ENCODE assay signal across 9 cellular contexts in genomic region chr1:161175771-161176453, GRCh38. TPM values are rescaled to one million over a fixed set of nuclear protein-coding genes. Genes with fewer than 3 reads are reported as not detected.
DNase-seq lines count a peak whose midpoint lies in the region; ATAC-seq, FAIRE-seq and TF ChIP-seq lines count a peak whose summit lies in the region.
"Had no signal": no experiment of that assay in that cellular context is flagged by ENCODE, and none has a peak within 500 bp of the region (broad histone marks: within the 10 kb centered on the region; RNA-seq: fewer than 3 reads in every experiment).

No MANE protein-coding gene starts in this region.

- no peak for FAIRE-seq in A549 (lab: Jason Lieb, UNC)

- H3K9me3 Mint-ChIP-seq in HFFc6, result no peaks in the 10 kb centered on the region; the same call in 1 of the 2 replicates

- H3K27me3 Mint-ChIP-seq in HFFc6 (ENCODE audit: insufficient read depth), result peaks cover 3% of the 10 kb centered on the region

- H3K4me3 ChIP-seq in A549 (peak overlapping the region; percentile 63; the same call in 1 of the 3 replicates), brain microvascular endothelial cell (ENCODE audit: low read depth, low read length) (peak overlapping the region; percentile 96), muscle layer of duodenum (ENCODE audit: low read depth in 1 of 2, low read length in 2 of 2) (peak overlapping the region; percentile 72 to 95)

- peak overlapping the region; percentile 99 for H3K4me3 Mint-ChIP-seq in HFFc6

- H3K27ac Mint-ChIP-seq in HFFc6, result no peak overlapping the region

- H3K4me1 Mint-ChIP-seq in HFFc6 (ENCODE audit: low read depth), result peaks cover 47% of the 10 kb centered on the region

- POLR2A ChIA-PET in A549 (lab: Yijun Ruan, JAX), result interaction anchor here (1.7 to 2.2 kb wide), 2 partner anchors 10 to 43 kb away, joined by 4 to 25 read pairs; partner anchors contain the start of genes DEDD and PPOX

- DNase-seq in A549 (ENCODE audit: low read depth in 1 of 2, low spot score in 1 of 2), result no peak
- no peak for DNase-seq in HFFc6
- no peak for DNase-seq in brain microvascular endothelial cell
- no peak for DNase-seq in DMS114 treated with DMSO at 0.1 percent for 48 hours (lab: John Stamatoyannopoulos, UW; ENCODE audit: unreplicated experiment)
- DNase-seq in hepatic stellate cell (ENCODE audit: low spot score), result no peak
- no peak for DNase-seq in NCI-H2171 treated with DMSO at 0.1 percent for 48 hours (lab: John Stamatoyannopoulos, UW)

- no peak for TF ChIP-seq RAD21 in A549 (conservative IDR thresholded peaks at IDR 0.05 in 1 of 2, IDR thresholded peaks at IDR 0.05 in 1 of 2)

- WGBS in A549 (ENCODE audit: missing lambda C conversion rate), result 94% methylated on average over 7 of the region's 10 CpGs

- H3K4me1 ChIP-seq in A549 (peaks cover 11% of the 10 kb centered on the region; the same call in 2 of the 3 replicates), muscle layer of duodenum (ENCODE audit: control insufficient read depth in 1 of 2, insufficient read depth in 2 of 2, low read length in 2 of 2) (peaks cover 21 to 24% of the 10 kb centered on the region in 2 donors)

- peak overlapping the region; percentile 93 for H3K4me2 ChIP-seq in A549

- in situ Hi-C loops in brain microvascular endothelial cell (cut with HindIII; ENCODE audit: low pct_ligation_motif_present, low sequenced_read_pairs), result no loop called here

- H3K36me3 Mint-ChIP-seq in HFFc6 (ENCODE audit: low read depth), result peaks cover 29% of the 10 kb centered on the region

- no peaks in the 10 kb centered on the region for H3K27me3 ChIP-seq in brain microvascular endothelial cell (replicated peaks)
- no peaks in the 10 kb centered on the region for H3K27me3 ChIP-seq in muscle layer of duodenum (ENCODE audit: low read depth, low read length)
- H3K27me3 ChIP-seq: cardiac muscle cell had no signal

- no peak for TF ChIP-seq CTCF in A549 (IDR thresholded peaks at IDR 0.05)
- TF ChIP-seq CTCF in HFFc6 (IDR thresholded peaks at IDR 0.05), result no peak
- no peak for TF ChIP-seq CTCF in brain microvascular endothelial cell (IDR thresholded peaks at IDR 0.05; ENCODE audit: low read depth, low read length, missing control alignments)

- no peak for TF ChIP-seq EP300 in A549 (IDR thresholded peaks at IDR 0.05)

- TF ChIP-seq POLR2A in A549 (IDR thresholded peaks at IDR 0.05; ENCODE audit: low read length), result no peak

- H3K9me3 ChIP-seq in A549 (no peaks in the 10 kb centered on the region), muscle layer of duodenum (ENCODE audit: control insufficient read depth in 1 of 2, low read length in 2 of 2) (no peaks in the 10 kb centered on the region)

- CTCF ChIA-PET in A549 (lab: Yijun Ruan, JAX), result interaction anchor here (1.1 to 2.2 kb wide), 7 partner anchors 10 to 206 kb away, joined by 4 to 16 read pairs (median 4); partner anchors contain the start of gene PPOX

- ATAC-seq in A549 (no peak), GM18907 (IDR thresholded peaks at IDR 0.05; ENCODE audit: unreplicated experiment) (no peak)

- no peak overlapping the region for H3K27ac ChIP-seq in A549
- no peak overlapping the region for H3K27ac ChIP-seq in brain microvascular endothelial cell
- peak overlapping the region; percentile 96 for H3K27ac ChIP-seq in muscle layer of duodenum (ENCODE audit: low read length)

- peaks cover 36% of the 10 kb centered on the region for H3K36me3 ChIP-seq in brain microvascular endothelial cell (replicated peaks)
- peaks cover 41 to 46% of the 10 kb centered on the region in 2 donors for H3K36me3 ChIP-seq in muscle layer of duodenum (ENCODE audit: control insufficient read depth in 1 of 2, insufficient read depth in 2 of 2, low read length in 2 of 2)

TF ChIP-seq in A549, 52 proteins besides CTCF, POLR2A, EP300 and RAD21:
- TF ChIP-seq ZSCAN20 (CRISPR knock-in tag; IDR thresholded peaks at IDR 0.05) (no peak), HOXB13 (CRISPR knock-in tag; IDR thresholded peaks at IDR 0.05; ENCODE audit: low read depth) (no peak), E2F6 (IDR thresholded peaks at IDR 0.05; ENCODE audit: borderline replicate concordance, low read depth) (no peak), RNF2 (IDR thresholded peaks at IDR 0.05; ENCODE audit: borderline replicate concordance, low read depth) (no peak), ZFP36 (IDR thresholded peaks at IDR 0.05; ENCODE audit: borderline replicate concordance, partially characterized antibody) (no peak), HMGXB4 (CRISPR knock-in tag; IDR thresholded peaks at IDR 0.05; ENCODE audit: borderline replicate concordance) (no peak), KDM5A (IDR thresholded peaks at IDR 0.05) (no peak), GATA3 (IDR thresholded peaks at IDR 0.05; ENCODE audit: borderline replicate concordance) (no peak), HEYL (CRISPR knock-in tag; IDR thresholded peaks at IDR 0.05) (no peak)

RNA-seq across cellular contexts. Expression of gene B4GALT3, which starts 1.4 kb away (rescaled TPM):
- polyA plus RNA-seq in A549 (2011; rRNA removed) (25.3 and 31.4 TPM in 2 replicates), A549 (2017; fragmentation: RNase III; extraction: RNeasy Plus Mini Kit Qiagen cat#74134 plus additional on column Dnase treatment) (23.3 to 26.7 TPM (median 25.5 TPM) in 3 replicates)
- 35.0 and 40.9 TPM in 2 replicates for polyA plus RNA-seq in A549 (2012; cell fraction: cytosol; rRNA removed)
- polyA plus RNA-seq in A549 (2012; cell fraction: nucleus; rRNA removed), result 51.5 and 54.2 TPM in 2 replicates
- polyA minus RNA-seq in A549 (2011; rRNA and poly(A)+ RNA removed), result 19.1 and 20.1 TPM in 2 replicates
- total RNA-seq in HFFc6 (2021; fragmentation: NEBNext Ultra II Directional; extraction: Animal tissue kit (Norgen Biotek cat#: 25700)), result 10 to 100 TPM; 31.0 to 38.2 (median 35.4) TPM

RNA-seq across cellular contexts. Expression of gene PPOX, which starts 9.7 kb away (rescaled TPM):
- 13.8 and 16.4 TPM in 2 replicates for polyA plus RNA-seq in A549 (2011; rRNA removed)
- polyA plus RNA-seq in A549 (2012; cell fraction: cytosol; rRNA removed), result 14.2 and 17.6 TPM in 2 replicates
- 50.6 and 54.8 TPM in 2 replicates for polyA plus RNA-seq in A549 (2012; cell fraction: nucleus; rRNA removed)
- 13.5 to 16.1 TPM (median 14.1 TPM) in 3 replicates for polyA plus RNA-seq in A549 (2017; fragmentation: RNase III; extraction: RNeasy Plus Mini Kit Qiagen cat#74134 plus additional on column Dnase treatment)
- 14.8 and 18.4 TPM in 2 replicates for polyA minus RNA-seq in A549 (2011; rRNA and poly(A)+ RNA removed)
- total RNA-seq in HFFc6 (2021; fragmentation: NEBNext Ultra II Directional; extraction: Animal tissue kit (Norgen Biotek cat#: 25700)), result 10 to 100 TPM; 11.8 to 15.2 (median 13.5) TPM

RNA-seq across cellular contexts. Expression of gene USP21, which starts 16.6 kb away (rescaled TPM):
- polyA plus RNA-seq in A549 (2011; rRNA removed), result 22.6 and 26.3 TPM in 2 replicates
- 30.2 and 37.9 TPM in 2 replicates for polyA plus RNA-seq in A549 (2012; cell fraction: cytosol; rRNA removed)
- 85.4 and 101 TPM in 2 replicates for polyA plus RNA-seq in A549 (2012; cell fraction: nucleus; rRNA removed)
- polyA plus RNA-seq in A549 (2017; fragmentation: RNase III; extraction: RNeasy Plus Mini Kit Qiagen cat#74134 plus additional on column Dnase treatment), result 21.8 to 23.8 TPM (median 23.6 TPM) in 3 replicates
- polyA minus RNA-seq in A549 (2011; rRNA and poly(A)+ RNA removed), result 22.4 and 26.0 TPM in 2 replicates
- 10 to 100 TPM; 16.6 to 18.9 (median 17.2) TPM for total RNA-seq in HFFc6 (2021; fragmentation: NEBNext Ultra II Directional; extraction: Animal tissue kit (Norgen Biotek cat#: 25700))

RNA-seq across cellular contexts. Expression of gene UFC1, which starts 22.1 kb away (rescaled TPM):
- 110 and 115 TPM in 2 replicates for polyA plus RNA-seq in A549 (2011; rRNA removed)
- polyA plus RNA-seq in A549 (2012; cell fraction: cytosol; rRNA removed), result 70.5 and 81.9 TPM in 2 replicates
- 26.5 and 34.9 TPM in 2 replicates for polyA plus RNA-seq in A549 (2012; cell fraction: nucleus; rRNA removed)
- polyA plus RNA-seq in A549 (2017; fragmentation: RNase III; extraction: RNeasy Plus Mini Kit Qiagen cat#74134 plus additional on column Dnase treatment), result 149 to 153 TPM (median 150 TPM) in 3 replicates
- 50.4 and 54.5 TPM in 2 replicates for polyA minus RNA-seq in A549 (2011; rRNA and poly(A)+ RNA removed)
- 10 to 100 TPM; 83.8 to 92.6 (median 85.1) TPM for total RNA-seq in HFFc6 (2021; fragmentation: NEBNext Ultra II Directional; extraction: Animal tissue kit (Norgen Biotek cat#: 25700))

RNA-seq across cellular contexts. Expression of gene ADAMTS4, which starts 22.9 kb away (rescaled TPM):
- polyA plus RNA-seq in A549 (2011; rRNA removed) (not detected in 2 replicates), A549 (2017; fragmentation: RNase III; extraction: RNeasy Plus Mini Kit Qiagen cat#74134 plus additional on column Dnase treatment) (0.01 TPM in 1 of 3 replicates, not detected in the others)
- under 0.01 and 0.01 TPM in 2 replicates for polyA plus RNA-seq in A549 (2012; cell fraction: cytosol; rRNA removed)
- polyA plus RNA-seq in A549 (2012; cell fraction: nucleus; rRNA removed), result 0.01 TPM in 1 of 2 replicates, not detected in the other
- polyA minus RNA-seq in A549 (2011; rRNA and poly(A)+ RNA removed), result not detected in 2 replicates
- 1 to 10 TPM; 3.4 to 8.3 (median 6.5) TPM for total RNA-seq in HFFc6 (2021; fragmentation: NEBNext Ultra II Directional; extraction: Animal tissue kit (Norgen Biotek cat#: 25700))
